Comparison of ENCODE assay signal across 2 cellular contexts in the genomic region with DNA sequence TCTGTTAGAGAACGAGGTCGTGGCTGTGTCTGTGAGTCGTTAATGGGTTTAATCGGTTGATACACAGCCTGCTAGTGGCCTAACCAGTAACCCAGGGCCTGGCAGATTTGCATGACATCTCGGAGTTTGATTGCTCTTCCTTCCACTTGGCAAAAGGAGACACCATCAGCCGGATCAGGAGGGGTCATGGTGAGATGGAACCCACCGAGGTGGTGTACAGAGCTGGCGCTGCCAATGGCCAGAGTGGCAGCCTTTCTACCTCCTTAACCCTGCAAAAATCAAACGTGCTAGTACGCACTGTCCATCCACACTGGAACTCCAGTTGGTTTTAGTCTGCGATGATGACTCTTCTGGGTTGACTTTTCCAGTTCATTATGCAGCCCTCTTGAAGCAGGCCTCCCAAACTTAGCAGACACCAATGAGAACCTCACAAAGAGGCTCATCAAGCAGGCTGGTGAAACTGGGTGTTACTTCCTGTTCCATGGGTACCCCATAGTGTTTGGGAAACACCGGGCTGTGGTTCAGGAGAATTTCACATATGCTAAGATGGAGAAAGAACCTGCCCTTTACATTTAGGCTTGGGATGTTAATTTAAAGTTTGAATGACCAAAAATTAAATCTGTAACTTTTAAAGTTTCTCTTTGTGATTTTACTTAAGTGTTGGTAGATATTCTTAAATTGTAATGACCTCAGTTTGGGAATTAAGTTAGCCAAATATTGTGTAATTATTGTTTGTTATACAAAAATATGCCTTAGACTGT.
TF ChIP-seq lines count a peak whose summit lies in the region.

No MANE protein-coding gene starts in this region.

TF ChIP-seq in SK-N-SH, 30 proteins besides CTCF, POLR2A, EP300 and RAD21 (continued from another document):
- TF ChIP-seq, protein P1, sequence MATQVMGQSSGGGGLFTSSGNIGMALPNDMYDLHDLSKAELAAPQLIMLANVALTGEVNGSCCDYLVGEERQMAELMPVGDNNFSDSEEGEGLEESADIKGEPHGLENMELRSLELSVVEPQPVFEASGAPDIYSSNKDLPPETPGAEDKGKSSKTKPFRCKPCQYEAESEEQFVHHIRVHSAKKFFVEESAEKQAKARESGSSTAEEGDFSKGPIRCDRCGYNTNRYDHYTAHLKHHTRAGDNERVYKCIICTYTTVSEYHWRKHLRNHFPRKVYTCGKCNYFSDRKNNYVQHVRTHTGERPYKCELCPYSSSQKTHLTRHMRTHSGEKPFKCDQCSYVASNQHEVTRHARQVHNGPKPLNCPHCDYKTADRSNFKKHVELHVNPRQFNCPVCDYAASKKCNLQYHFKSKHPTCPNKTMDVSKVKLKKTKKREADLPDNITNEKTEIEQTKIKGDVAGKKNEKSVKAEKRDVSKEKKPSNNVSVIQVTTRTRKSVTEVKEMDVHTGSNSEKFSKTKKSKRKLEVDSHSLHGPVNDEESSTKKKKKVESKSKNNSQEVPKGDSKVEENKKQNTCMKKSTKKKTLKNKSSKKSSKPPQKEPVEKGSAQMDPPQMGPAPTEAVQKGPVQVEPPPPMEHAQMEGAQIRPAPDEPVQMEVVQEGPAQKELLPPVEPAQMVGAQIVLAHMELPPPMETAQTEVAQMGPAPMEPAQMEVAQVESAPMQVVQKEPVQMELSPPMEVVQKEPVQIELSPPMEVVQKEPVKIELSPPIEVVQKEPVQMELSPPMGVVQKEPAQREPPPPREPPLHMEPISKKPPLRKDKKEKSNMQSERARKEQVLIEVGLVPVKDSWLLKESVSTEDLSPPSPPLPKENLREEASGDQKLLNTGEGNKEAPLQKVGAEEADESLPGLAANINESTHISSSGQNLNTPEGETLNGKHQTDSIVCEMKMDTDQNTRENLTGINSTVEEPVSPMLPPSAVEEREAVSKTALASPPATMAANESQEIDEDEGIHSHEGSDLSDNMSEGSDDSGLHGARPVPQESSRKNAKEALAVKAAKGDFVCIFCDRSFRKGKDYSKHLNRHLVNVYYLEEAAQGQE (IDR thresholded peaks at IDR 0.05; ENCODE audit: low read depth, low read length), result no peak
- TF ChIP-seq GABPA (IDR thresholded peaks at IDR 0.05; ENCODE audit: low read depth), result no peak
TF ChIP-seq in SK-N-SH: peak in this region for 0.

TF ChIP-seq in SK-N-SH treated with all-trans-retinoic acid at 6 μM for 48 hours, 23 proteins besides CTCF, POLR2A, EP300 and RAD21 (continued from another document):
- TF ChIP-seq CSDC2 (CRISPR knock-in tag; IDR thresholded peaks at IDR 0.05) (no peak), RARB (CRISPR knock-in tag; IDR thresholded peaks at IDR 0.05) (no peak), TOX (CRISPR knock-in tag; IDR thresholded peaks at IDR 0.05; ENCODE audit: borderline replicate concordance) (no peak), ZNF565 (CRISPR knock-in tag; conservative IDR thresholded peaks at IDR 0.05; ENCODE audit: low read depth) (no peak), ZNF8 (CRISPR knock-in tag; IDR thresholded peaks at IDR 0.05) (no peak), ESRRG (CRISPR knock-in tag; IDR thresholded peaks at IDR 0.05) (no peak), ZFP30 (CRISPR knock-in tag; IDR thresholded peaks at IDR 0.05) (no peak), PPARA (CRISPR knock-in tag; IDR thresholded peaks at IDR 0.05; ENCODE audit: borderline replicate concordance) (no peak), ZNF70 (CRISPR knock-in tag; IDR thresholded peaks at IDR 0.05) (no peak)
- TF ChIP-seq, protein P2, sequence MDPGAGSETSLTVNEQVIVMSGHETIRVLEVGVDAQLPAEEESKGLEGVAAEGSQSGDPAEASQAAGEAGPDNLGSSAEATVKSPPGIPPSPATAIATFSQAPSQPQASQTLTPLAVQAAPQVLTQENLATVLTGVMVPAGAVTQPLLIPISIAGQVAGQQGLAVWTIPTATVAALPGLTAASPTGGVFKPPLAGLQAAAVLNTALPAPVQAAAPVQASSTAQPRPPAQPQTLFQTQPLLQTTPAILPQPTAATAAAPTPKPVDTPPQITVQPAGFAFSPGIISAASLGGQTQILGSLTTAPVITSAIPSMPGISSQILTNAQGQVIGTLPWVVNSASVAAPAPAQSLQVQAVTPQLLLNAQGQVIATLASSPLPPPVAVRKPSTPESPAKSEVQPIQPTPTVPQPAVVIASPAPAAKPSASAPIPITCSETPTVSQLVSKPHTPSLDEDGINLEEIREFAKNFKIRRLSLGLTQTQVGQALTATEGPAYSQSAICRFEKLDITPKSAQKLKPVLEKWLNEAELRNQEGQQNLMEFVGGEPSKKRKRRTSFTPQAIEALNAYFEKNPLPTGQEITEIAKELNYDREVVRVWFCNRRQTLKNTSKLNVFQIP (CRISPR knock-in tag; IDR thresholded peaks at IDR 0.05; ENCODE audit: borderline replicate concordance, low read depth), result no peak
- TF ChIP-seq, protein P3, sequence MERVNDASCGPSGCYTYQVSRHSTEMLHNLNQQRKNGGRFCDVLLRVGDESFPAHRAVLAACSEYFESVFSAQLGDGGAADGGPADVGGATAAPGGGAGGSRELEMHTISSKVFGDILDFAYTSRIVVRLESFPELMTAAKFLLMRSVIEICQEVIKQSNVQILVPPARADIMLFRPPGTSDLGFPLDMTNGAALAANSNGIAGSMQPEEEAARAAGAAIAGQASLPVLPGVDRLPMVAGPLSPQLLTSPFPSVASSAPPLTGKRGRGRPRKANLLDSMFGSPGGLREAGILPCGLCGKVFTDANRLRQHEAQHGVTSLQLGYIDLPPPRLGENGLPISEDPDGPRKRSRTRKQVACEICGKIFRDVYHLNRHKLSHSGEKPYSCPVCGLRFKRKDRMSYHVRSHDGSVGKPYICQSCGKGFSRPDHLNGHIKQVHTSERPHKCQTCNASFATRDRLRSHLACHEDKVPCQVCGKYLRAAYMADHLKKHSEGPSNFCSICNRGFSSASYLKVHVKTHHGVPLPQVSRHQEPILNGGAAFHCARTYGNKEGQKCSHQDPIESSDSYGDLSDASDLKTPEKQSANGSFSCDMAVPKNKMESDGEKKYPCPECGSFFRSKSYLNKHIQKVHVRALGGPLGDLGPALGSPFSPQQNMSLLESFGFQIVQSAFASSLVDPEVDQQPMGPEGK (CRISPR knock-in tag; IDR thresholded peaks at IDR 0.05; ENCODE audit: borderline replicate concordance), result no peak
- TF ChIP-seq, protein P4, sequence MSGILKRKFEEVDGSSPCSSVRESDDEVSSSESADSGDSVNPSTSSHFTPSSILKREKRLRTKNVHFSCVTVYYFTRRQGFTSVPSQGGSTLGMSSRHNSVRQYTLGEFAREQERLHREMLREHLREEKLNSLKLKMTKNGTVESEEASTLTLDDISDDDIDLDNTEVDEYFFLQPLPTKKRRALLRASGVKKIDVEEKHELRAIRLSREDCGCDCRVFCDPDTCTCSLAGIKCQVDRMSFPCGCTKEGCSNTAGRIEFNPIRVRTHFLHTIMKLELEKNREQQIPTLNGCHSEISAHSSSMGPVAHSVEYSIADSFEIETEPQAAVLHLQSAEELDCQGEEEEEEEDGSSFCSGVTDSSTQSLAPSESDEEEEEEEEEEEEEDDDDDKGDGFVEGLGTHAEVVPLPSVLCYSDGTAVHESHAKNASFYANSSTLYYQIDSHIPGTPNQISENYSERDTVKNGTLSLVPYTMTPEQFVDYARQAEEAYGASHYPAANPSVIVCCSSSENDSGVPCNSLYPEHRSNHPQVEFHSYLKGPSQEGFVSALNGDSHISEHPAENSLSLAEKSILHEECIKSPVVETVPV (CRISPR knock-in tag; IDR thresholded peaks at IDR 0.05), result no peak
